19 cellular contexts compared by ENCODE assay signal in genomic region chr2:40210344-40210967, GRCh38.
"Had no signal": no experiment of that assay in that cellular context is flagged by ENCODE, and none has a peak within 500 bp of the region (broad histone marks: within the 10 kb centered on the region; RNA-seq: fewer than 3 reads in every experiment).

No MANE protein-coding gene starts in this region.

- H3K27ac Mint-ChIP-seq: nephron progenitor cell; T-helper 1 cell treated with Interleukin-12 subunit alpha and Interleukin-12 subunit beta and Interleukin-4 antibody, amounts not matched to agents 30 μg/mL and 1 μg/mL, for 36 hours had no signal

- H3K27me3 Mint-ChIP-seq: central memory CD8-positive, alpha-beta T cell had no signal

- DNase-seq: activated naive CD4-positive, alpha-beta T cell; activated T-cell treated with anti-CD3 and anti-CD28 coated beads, Interleukin-2, amount 50 U/mL, for 4 hours; adrenal gland; body of pancreas; cortex of kidney; effector CD8-positive, alpha-beta T cell; foreskin melanocyte; head of caudate nucleus; kidney; mesendoderm; nephron progenitor cell; spleen; stimulated activated naive CD4-positive, alpha-beta T cell treated with Interleukin-2 at 50 U/mL for 16 hours; testis; upper lobe of right lung had no signal

- H3K4me3 Mint-ChIP-seq: activated T-cell treated with anti-CD3 and anti-CD28 coated beads, Interleukin-2, amount 50 U/mL, for 4 hours; central memory CD8-positive, alpha-beta T cell; nephron progenitor cell; T-helper 1 cell treated with Interleukin-12 subunit alpha and Interleukin-12 subunit beta and Interleukin-4 antibody, amounts not matched to agents 30 μg/mL and 1 μg/mL, for 36 hours had no signal

- H3K9me3 Mint-ChIP-seq: nephron progenitor cell had no signal

- ATAC-seq: body of pancreas, sciatic nerve, SK-N-SH treated with all-trans-retinoic acid at 6 μM for 48 hours, upper lobe of right lung had no signal

- H3K4me1 Mint-ChIP-seq: central memory CD8-positive, alpha-beta T cell had no signal
